In genomic region chr3:17642474-17642873, GRCh38 we compare ENCODE assay signal across 21 cellular contexts.
"Had no signal": no experiment of that assay in that cellular context is flagged by ENCODE, and none has a peak within 500 bp of the region (broad histone marks: within the 10 kb centered on the region; RNA-seq: fewer than 3 reads in every experiment).

No MANE protein-coding gene starts in this region.

- H3K27ac ChIP-seq: HL-60, KMS-11, SJSA1, SK-N-MC had no signal

- H3K4me3 Mint-ChIP-seq: IgD-negative memory B cell had no signal

- H3K9me3 ChIP-seq: SJSA1 had no signal

- H3K27ac Mint-ChIP-seq: IgD-negative memory B cell had no signal

- DNase-seq: Kasumi-1, MV-4-11, NCI-H1048, NCI-H1105, NCI-H1417, NCI-H1436 treated with DMSO at 0.1 percent for 48 hours, NCI-H1694, NCI-H187 treated with DMSO at 0.1 percent for 48 hours, NCI-H2171 treated with DMSO at 0.1 percent for 48 hours, NCI-H524, NCI-H526 treated with DMSO at 0.1 percent for 48 hours, NCI-H774, Right ventricle myocardium superior, RPMI8226, SIG-M5 had no signal

- H3K36me3 ChIP-seq: SJSA1 had no signal

- H3K27me3 Mint-ChIP-seq: IgD-negative memory B cell had no signal

- H3K4me3 ChIP-seq: K562, SJSA1, SK-N-MC had no signal

- H3K27me3 ChIP-seq: SJSA1 had no signal

- H3K9me3 Mint-ChIP-seq: IgD-negative memory B cell had no signal

- ATAC-seq: K562 had no signal
